28 cellular contexts compared by ENCODE assay signal in genomic region chr12:132157733-132158409, GRCh38.
"Had no signal": no experiment of that assay in that cellular context is flagged by ENCODE, and none has a peak within 500 bp of the region (broad histone marks: within the 10 kb centered on the region; RNA-seq: fewer than 3 reads in every experiment).

No MANE protein-coding gene starts in this region.

- FAIRE-seq: colon, islet of Langerhans had no signal

- H3K4me2 ChIP-seq: smooth muscle cell had no signal

- H3K9ac ChIP-seq: parathyroid adenoma had no signal

- H3K27me3 ChIP-seq: dorsolateral prefrontal cortex, neutrophil, thyroid gland had no signal

- H2AFZ ChIP-seq: parathyroid adenoma had no signal

- ATAC-seq: foreskin keratinocyte; gastroesophageal sphincter; heart right ventricle; left cardiac atrium; left lung; naive thymus-derived CD4-positive, alpha-beta T cell; sciatic nerve; stimulated activated effector memory CD8-positive, alpha-beta T cell treated with anti-CD3 and anti-CD28 coated beads, Interleukin-12 subunit alpha, Interleukin-12 subunit beta, amount 100 ng/mL, for 72 hours had no signal

- H3K4me3 Mint-ChIP-seq: naive thymus-derived CD4-positive, alpha-beta T cell; stimulated activated effector memory CD8-positive, alpha-beta T cell treated with anti-CD3 and anti-CD28 coated beads, Interleukin-12 subunit alpha, Interleukin-12 subunit beta, amount 100 ng/mL, for 72 hours; type B pancreatic cell had no signal

- H3K4me3 ChIP-seq: dorsolateral prefrontal cortex, esophagus muscularis mucosa, gastroesophageal sphincter, heart right ventricle, left lung, smooth muscle cell, stomach, thyroid gland had no signal

- H3K27ac ChIP-seq: dorsolateral prefrontal cortex, esophagus muscularis mucosa, foreskin keratinocyte, gastroesophageal sphincter, heart right ventricle, left lung, neutrophil, parathyroid adenoma, stomach, thyroid gland had no signal

- DNase-seq: cerebellar nuclear complex; foreskin keratinocyte; glutamatergic neuron; heart right ventricle; hippocampal formation; mesenchymal stem cell; midbrain; naive thymus-derived CD4-positive, alpha-beta T cell; stimulated activated CD4-positive, alpha-beta T cell treated with anti-CD3 and anti-CD28 coated beads, Interleukin-12 subunit alpha, Interleukin-12 subunit beta, amount 100 ng/mL, for 4 hours; stimulated activated CD4-positive, alpha-beta T cell treated with anti-CD3 and anti-CD28 coated beads, Interleukin-1b, Interleukin-23, amount 100 ng/mL, for 48 hours; stimulated activated CD4-positive, alpha-beta T cell treated with anti-CD3 and anti-CD28 coated beads, Interleukin-4, amount 100 ng/mL, for 24 hours; stimulated activated naive CD4-positive, alpha-beta T cell treated with Interleukin-2 at 50 U/mL for 16 hours; stomach; thyroid gland had no signal

- H3K9me3 ChIP-seq: esophagus muscularis mucosa, gastroesophageal sphincter, heart right ventricle, left lung, neutrophil, stomach, thyroid gland had no signal

- H3K27ac Mint-ChIP-seq: naive thymus-derived CD4-positive, alpha-beta T cell; progenitor cell of endocrine pancreas; stimulated activated effector memory CD8-positive, alpha-beta T cell treated with anti-CD3 and anti-CD28 coated beads, Interleukin-12 subunit alpha, Interleukin-12 subunit beta, amount 100 ng/mL, for 72 hours; type B pancreatic cell had no signal

- H3K9me3 Mint-ChIP-seq: naive thymus-derived CD4-positive, alpha-beta T cell; stimulated activated effector memory CD8-positive, alpha-beta T cell treated with anti-CD3 and anti-CD28 coated beads, Interleukin-12 subunit alpha, Interleukin-12 subunit beta, amount 100 ng/mL, for 72 hours; type B pancreatic cell had no signal

- H3K27me3 Mint-ChIP-seq: naive thymus-derived CD4-positive, alpha-beta T cell had no signal

- H3K36me3 ChIP-seq: left lung, neutrophil, thyroid gland had no signal

- H3K4me1 ChIP-seq: foreskin keratinocyte, parathyroid adenoma had no signal

- H3K36me3 Mint-ChIP-seq: naive thymus-derived CD4-positive, alpha-beta T cell; stimulated activated effector memory CD8-positive, alpha-beta T cell treated with anti-CD3 and anti-CD28 coated beads, Interleukin-12 subunit alpha, Interleukin-12 subunit beta, amount 100 ng/mL, for 72 hours; type B pancreatic cell had no signal

- H3K79me2 ChIP-seq: parathyroid adenoma had no signal
